ENCODE assay signal across 8 cellular contexts in genomic region chr2:229922449-229923386, GRCh38. TPM values are rescaled to one million over a fixed set of nuclear protein-coding genes. Genes with fewer than 3 reads are reported as not detected.
DNase-seq lines count a peak whose midpoint lies in the region; ATAC-seq lines count a peak whose summit lies in the region.

A gene with protein sequence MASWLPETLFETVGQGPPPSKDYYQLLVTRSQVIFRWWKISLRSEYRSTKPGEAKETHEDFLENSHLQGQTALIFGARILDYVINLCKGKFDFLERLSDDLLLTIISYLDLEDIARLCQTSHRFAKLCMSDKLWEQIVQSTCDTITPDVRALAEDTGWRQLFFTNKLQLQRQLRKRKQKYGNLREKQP (plus strand): TSS chr2:229922503. CDS start chr2:229922514, 11 bp downstream.

- no peaks in the 10 kb centered on the region for H3K9me3 ChIP-seq in ectodermal cell (ENCODE audit: control insufficient read depth, low read length)
- H3K9me3 ChIP-seq in mesodermal cell (ENCODE audit: control insufficient read depth, low read length): no peaks in the 10 kb centered on the region

- no peaks in the 10 kb centered on the region for H3K36me3 ChIP-seq in ectodermal cell (ENCODE audit: control insufficient read depth, insufficient read depth, low read length)
- peaks cover 13% of the 10 kb centered on the region for H3K36me3 ChIP-seq in mesodermal cell (ENCODE audit: control insufficient read depth, insufficient read depth, low read length)

- H3K27me3 ChIP-seq in ectodermal cell (ENCODE audit: control insufficient read depth, insufficient read depth, low read length, poor library complexity, severe bottlenecking): no peaks in the 10 kb centered on the region

- 2 to 3% methylated on average over 58 to 60 of the region's 61 CpGs for WGBS in ectodermal cell, 2 experiments
- 0 to 1% methylated on average over 23 to 51 of the region's 61 CpGs for WGBS in mesodermal cell (ENCODE audit: insufficient coverage in 2 of 2), 2 experiments

- H3K4me1 ChIP-seq in ectodermal cell (ENCODE audit: control insufficient read depth, insufficient read depth, low read length) (no peaks in the 10 kb centered on the region), mesodermal cell (ENCODE audit: control insufficient read depth, insufficient read depth, low read length, poor library complexity, severe bottlenecking) (no peaks in the 10 kb centered on the region)

- H3K27ac ChIP-seq in ectodermal cell (ENCODE audit: insufficient read depth, low read depth, low read length, poor library complexity, severe bottlenecking) (peak within 1 kb of the TSS; percentile 85), mesodermal cell (ENCODE audit: low read depth, low read length, severe bottlenecking) (peak within 1 kb of the TSS; percentile 91)

- peak; percentile 51 for DNase-seq in AG08395 (ENCODE audit: low spot score)
- peak; percentile 91 to 92 for DNase-seq in NCI-H446 (lab: John Stamatoyannopoulos, UW)
- DNase-seq in activated CD4-positive, alpha-beta T cell treated with anti-CD3 and anti-CD28 coated beads for 1 hour: peak; percentile 81
- peak; percentile 72 to 75 for DNase-seq in stimulated activated CD8-positive, alpha-beta memory T cell treated with anti-CD3 and anti-CD28 coated beads, Interleukin-15, amount 100 ng/mL, for 48 hours (ENCODE audit: low read depth in 2 of 2)

- peak; percentile 62 for ATAC-seq in GM18870 (IDR thresholded peaks at IDR 0.05; ENCODE audit: unreplicated experiment)
- peak; percentile 58 for ATAC-seq in HG03103 (IDR thresholded peaks at IDR 0.05; ENCODE audit: low read depth, unreplicated experiment)

- peak within 1 kb of the TSS; percentile 94 for H3K4me3 ChIP-seq in ectodermal cell (ENCODE audit: insufficient read depth, low read depth, low read length)
- H3K4me3 ChIP-seq in mesodermal cell (ENCODE audit: extremely low read depth, insufficient read depth, low read length, poor library complexity, severe bottlenecking): peak within 1 kb of the TSS; percentile 91

RNA-seq across cellular contexts. Expression of the gene that starts here (rescaled TPM):
- polyA plus RNA-seq in ectodermal cell (2013, experiment 1 of 4): 7.0 TPM
- 7.0 TPM for polyA plus RNA-seq in ectodermal cell (2013, experiment 2 of 4)
- 6.4 TPM for polyA plus RNA-seq in ectodermal cell (2013, experiment 3 of 4)
- 6.5 TPM for polyA plus RNA-seq in ectodermal cell (2013, experiment 4 of 4)
- polyA plus RNA-seq in mesodermal cell (2013, experiment 1 of 2): 8.9 TPM
- polyA plus RNA-seq in mesodermal cell (2013, experiment 2 of 2): 6.9 TPM

Comparison
In these comparisons a context has a peak if more than half of its experiments do, and no peak if none do; other contexts are left out.
1. Peak in every context shown above with its lines: DNase-seq, ATAC-seq, H3K4me3 ChIP-seq and H3K27ac ChIP-seq.